In genomic region chr3:102183623-102184022, GRCh38 we compare ENCODE assay signal across 1 cellular context.
TF ChIP-seq lines count a peak whose summit lies in the region.

No MANE protein-coding gene starts in this region.

TF ChIP-seq in IMR-90, 13 proteins besides CTCF, POLR2A, EP300 and RAD21 (continued from another document):
- TF ChIP-seq, protein P1, sequence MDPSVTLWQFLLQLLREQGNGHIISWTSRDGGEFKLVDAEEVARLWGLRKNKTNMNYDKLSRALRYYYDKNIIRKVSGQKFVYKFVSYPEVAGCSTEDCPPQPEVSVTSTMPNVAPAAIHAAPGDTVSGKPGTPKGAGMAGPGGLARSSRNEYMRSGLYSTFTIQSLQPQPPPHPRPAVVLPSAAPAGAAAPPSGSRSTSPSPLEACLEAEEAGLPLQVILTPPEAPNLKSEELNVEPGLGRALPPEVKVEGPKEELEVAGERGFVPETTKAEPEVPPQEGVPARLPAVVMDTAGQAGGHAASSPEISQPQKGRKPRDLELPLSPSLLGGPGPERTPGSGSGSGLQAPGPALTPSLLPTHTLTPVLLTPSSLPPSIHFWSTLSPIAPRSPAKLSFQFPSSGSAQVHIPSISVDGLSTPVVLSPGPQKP (IDR thresholded peaks at IDR 0.05; ENCODE audit: borderline replicate concordance, low read depth, low read length): no peak
- TF ChIP-seq MXI1 (IDR thresholded peaks at IDR 0.05; ENCODE audit: borderline replicate concordance, low read depth, low read length): no peak
